ENCODE assay signal across 1 cellular context in the genomic region with DNA sequence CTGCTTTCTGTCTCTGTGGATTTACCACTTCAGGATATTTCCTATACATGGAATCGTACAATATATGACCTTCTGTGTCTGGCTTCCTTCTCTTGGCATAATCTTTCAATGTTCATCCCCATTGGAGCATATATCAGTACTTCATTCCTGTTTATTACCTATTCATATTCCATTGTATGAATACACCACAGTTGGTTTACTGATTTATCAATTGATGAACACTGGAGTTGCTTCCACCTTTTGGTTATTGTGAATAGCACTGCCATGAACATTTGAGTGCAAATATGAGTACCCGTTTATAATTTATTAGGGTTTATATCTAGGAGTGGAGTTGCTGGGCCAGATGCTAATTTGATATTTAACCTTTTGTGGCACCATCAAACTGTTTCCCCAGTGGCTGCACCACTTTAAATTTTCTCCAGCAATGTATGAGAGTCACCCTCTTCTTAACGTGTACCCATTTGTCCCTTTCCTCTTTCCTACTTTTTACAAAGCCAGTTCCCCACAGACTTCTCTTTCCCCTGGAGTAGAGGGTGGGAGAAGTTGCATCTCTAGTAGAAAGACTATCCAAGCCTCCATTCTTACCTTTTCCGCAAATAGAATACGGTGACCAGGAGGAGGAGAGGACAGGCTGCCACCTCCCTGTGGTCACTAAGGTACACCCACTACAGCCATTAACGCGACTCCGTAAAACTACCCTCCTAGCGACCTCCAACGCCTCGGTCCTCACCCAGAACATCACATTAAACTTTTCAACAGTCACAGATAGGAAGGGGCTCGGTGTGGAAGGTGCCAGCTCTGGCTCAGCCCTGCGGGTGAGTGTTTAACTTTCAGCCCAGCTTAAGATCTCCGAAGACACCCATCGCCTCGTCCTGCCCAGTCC.
TF ChIP-seq lines count a peak whose summit lies in the region.

No MANE protein-coding gene starts in this region.

TF ChIP-seq in WTC11, 78 proteins besides CTCF, POLR2A, EP300 and RAD21:
- TF ChIP-seq, protein P1, sequence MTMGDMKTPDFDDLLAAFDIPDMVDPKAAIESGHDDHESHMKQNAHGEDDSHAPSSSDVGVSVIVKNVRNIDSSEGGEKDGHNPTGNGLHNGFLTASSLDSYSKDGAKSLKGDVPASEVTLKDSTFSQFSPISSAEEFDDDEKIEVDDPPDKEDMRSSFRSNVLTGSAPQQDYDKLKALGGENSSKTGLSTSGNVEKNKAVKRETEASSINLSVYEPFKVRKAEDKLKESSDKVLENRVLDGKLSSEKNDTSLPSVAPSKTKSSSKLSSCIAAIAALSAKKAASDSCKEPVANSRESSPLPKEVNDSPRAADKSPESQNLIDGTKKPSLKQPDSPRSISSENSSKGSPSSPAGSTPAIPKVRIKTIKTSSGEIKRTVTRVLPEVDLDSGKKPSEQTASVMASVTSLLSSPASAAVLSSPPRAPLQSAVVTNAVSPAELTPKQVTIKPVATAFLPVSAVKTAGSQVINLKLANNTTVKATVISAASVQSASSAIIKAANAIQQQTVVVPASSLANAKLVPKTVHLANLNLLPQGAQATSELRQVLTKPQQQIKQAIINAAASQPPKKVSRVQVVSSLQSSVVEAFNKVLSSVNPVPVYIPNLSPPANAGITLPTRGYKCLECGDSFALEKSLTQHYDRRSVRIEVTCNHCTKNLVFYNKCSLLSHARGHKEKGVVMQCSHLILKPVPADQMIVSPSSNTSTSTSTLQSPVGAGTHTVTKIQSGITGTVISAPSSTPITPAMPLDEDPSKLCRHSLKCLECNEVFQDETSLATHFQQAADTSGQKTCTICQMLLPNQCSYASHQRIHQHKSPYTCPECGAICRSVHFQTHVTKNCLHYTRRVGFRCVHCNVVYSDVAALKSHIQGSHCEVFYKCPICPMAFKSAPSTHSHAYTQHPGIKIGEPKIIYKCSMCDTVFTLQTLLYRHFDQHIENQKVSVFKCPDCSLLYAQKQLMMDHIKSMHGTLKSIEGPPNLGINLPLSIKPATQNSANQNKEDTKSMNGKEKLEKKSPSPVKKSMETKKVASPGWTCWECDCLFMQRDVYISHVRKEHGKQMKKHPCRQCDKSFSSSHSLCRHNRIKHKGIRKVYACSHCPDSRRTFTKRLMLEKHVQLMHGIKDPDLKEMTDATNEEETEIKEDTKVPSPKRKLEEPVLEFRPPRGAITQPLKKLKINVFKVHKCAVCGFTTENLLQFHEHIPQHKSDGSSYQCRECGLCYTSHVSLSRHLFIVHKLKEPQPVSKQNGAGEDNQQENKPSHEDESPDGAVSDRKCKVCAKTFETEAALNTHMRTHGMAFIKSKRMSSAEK (CRISPR knock-in tag; IDR thresholded peaks at IDR 0.05; ENCODE audit: borderline replicate concordance): 0 out of 2 replicates have a peak, but pooled peaks have one; percentile 73
- TF ChIP-seq PRRX2 (CRISPR knock-in tag; IDR thresholded peaks at IDR 0.05): 0 out of 2 replicates have a peak, but pooled peaks have one; percentile 41
- TF ChIP-seq TEAD1 (CRISPR knock-in tag; IDR thresholded peaks at IDR 0.05): 0 out of 2 replicates have a peak, but pooled peaks have one; percentile 7
- TF ChIP-seq, protein P2, sequence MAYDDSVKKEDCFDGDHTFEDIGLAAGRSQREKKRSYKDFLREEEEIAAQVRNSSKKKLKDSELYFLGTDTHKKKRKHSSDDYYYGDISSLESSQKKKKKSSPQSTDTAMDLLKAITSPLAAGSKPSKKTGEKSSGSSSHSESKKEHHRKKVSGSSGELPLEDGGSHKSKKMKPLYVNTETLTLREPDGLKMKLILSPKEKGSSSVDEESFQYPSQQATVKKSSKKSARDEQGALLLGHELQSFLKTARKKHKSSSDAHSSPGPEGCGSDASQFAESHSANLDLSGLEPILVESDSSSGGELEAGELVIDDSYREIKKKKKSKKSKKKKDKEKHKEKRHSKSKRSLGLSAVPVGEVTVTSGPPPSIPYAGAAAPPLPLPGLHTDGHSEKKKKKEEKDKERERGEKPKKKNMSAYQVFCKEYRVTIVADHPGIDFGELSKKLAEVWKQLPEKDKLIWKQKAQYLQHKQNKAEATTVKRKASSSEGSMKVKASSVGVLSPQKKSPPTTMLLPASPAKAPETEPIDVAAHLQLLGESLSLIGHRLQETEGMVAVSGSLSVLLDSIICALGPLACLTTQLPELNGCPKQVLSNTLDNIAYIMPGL (CRISPR knock-in tag; IDR thresholded peaks at IDR 0.05): no peak
- TF ChIP-seq, protein P3, sequence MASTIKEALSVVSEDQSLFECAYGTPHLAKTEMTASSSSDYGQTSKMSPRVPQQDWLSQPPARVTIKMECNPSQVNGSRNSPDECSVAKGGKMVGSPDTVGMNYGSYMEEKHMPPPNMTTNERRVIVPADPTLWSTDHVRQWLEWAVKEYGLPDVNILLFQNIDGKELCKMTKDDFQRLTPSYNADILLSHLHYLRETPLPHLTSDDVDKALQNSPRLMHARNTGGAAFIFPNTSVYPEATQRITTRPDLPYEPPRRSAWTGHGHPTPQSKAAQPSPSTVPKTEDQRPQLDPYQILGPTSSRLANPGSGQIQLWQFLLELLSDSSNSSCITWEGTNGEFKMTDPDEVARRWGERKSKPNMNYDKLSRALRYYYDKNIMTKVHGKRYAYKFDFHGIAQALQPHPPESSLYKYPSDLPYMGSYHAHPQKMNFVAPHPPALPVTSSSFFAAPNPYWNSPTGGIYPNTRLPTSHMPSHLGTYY (CRISPR knock-in tag; IDR thresholded peaks at IDR 0.05): 0 out of 2 replicates have a peak, but pooled peaks have one; percentile 41
TF ChIP-seq in WTC11: peak in this region for 4.
